In genomic region chr18:70301667-70302066, GRCh38 we compare ENCODE assay signal across 26 cellular contexts.
"Had no signal": no experiment of that assay in that cellular context is flagged by ENCODE, and none has a peak within 500 bp of the region (broad histone marks: within the 10 kb centered on the region; RNA-seq: fewer than 3 reads in every experiment).

No MANE protein-coding gene starts in this region.

- H3K4me1 ChIP-seq: colonic mucosa, testis had no signal

- H3K27me3 ChIP-seq: ascending aorta, cardiac muscle cell, colonic mucosa, dorsolateral prefrontal cortex, spleen, testis, transverse colon had no signal

- H3K27me3 Mint-ChIP-seq: activated naive CD4-positive, alpha-beta T cell treated with anti-CD3 and anti-CD28 coated beads, Interleukin-2, amount 10 ng/mL, durations not matched to agents 7 days and 5 days; activated naive CD8-positive, alpha-beta T cell treated with anti-CD3 and anti-CD28 coated beads, Interleukin-2, amount 10 ng/mL, durations not matched to agents 7 days and 5 days; brain had no signal

- H3K27ac ChIP-seq: ascending aorta, cardiac muscle cell, colonic mucosa, left ventricle myocardium inferior, spleen, testis, transverse colon had no signal

- DNase-seq: activated CD4-positive, alpha-beta T cell treated with anti-CD3 and anti-CD28 coated beads for 4 hours; activated CD4-positive, alpha-beta T cell treated with anti-CD3 and anti-CD28 coated beads, Interleukin-2, amount 50 U/mL, for 4 hours; activated gamma-delta T cell; activated naive CD4-positive, alpha-beta T cell treated with anti-CD3 and anti-CD28 coated beads, Interleukin-2, amount 10 ng/mL, durations not matched to agents 7 days and 5 days; activated naive CD8-positive, alpha-beta T cell treated with anti-CD3 and anti-CD28 coated beads, Interleukin-2, amount 10 ng/mL, durations not matched to agents 7 days and 5 days; activated T-cell treated with anti-CD3 and anti-CD28 coated beads, Interleukin-2, amount 50 U/mL, for 1 hour; cerebellar nuclear complex; colonic mucosa; dorsolateral prefrontal cortex; effector memory CD4-positive, alpha-beta T cell; left ventricle myocardium inferior; right cardiac atrium; spleen; stimulated activated naive CD4-positive, alpha-beta T cell treated with Interleukin-2 at 50 U/mL for 16 hours; T-helper 9 cell; testis; transverse colon had no signal

- H3K4me3 ChIP-seq: ascending aorta, cardiac muscle cell, colonic mucosa, dorsolateral prefrontal cortex, left ventricle myocardium inferior, lung, spleen, testis, transverse colon had no signal

- H3K9me3 Mint-ChIP-seq: activated naive CD4-positive, alpha-beta T cell treated with anti-CD3 and anti-CD28 coated beads, Interleukin-2, amount 10 ng/mL, durations not matched to agents 7 days and 5 days; activated naive CD8-positive, alpha-beta T cell treated with anti-CD3 and anti-CD28 coated beads, Interleukin-2, amount 10 ng/mL, durations not matched to agents 7 days and 5 days; natural killer cell treated with Interleukin-12 subunit alpha and Interleukin-12 subunit beta and Interleukin-15 and Interleukin-18, amount 100 ng/mL, for 72 hours; T-helper 1 cell treated with Interleukin-12 subunit alpha and Interleukin-12 subunit beta and Interleukin-4 antibody, amounts not matched to agents 30 μg/mL and 1 μg/mL, for 36 hours had no signal

- H3K9me3 ChIP-seq: ascending aorta, colonic mucosa, left ventricle myocardium inferior, spleen, testis, transverse colon had no signal

- FAIRE-seq: frontal cortex, islet of Langerhans, urothelium cell line had no signal

- H3K4me3 Mint-ChIP-seq: activated naive CD4-positive, alpha-beta T cell treated with anti-CD3 and anti-CD28 coated beads, Interleukin-2, amount 10 ng/mL, durations not matched to agents 7 days and 5 days; activated naive CD8-positive, alpha-beta T cell treated with anti-CD3 and anti-CD28 coated beads, Interleukin-2, amount 10 ng/mL, durations not matched to agents 7 days and 5 days; brain; natural killer cell treated with Interleukin-12 subunit alpha and Interleukin-12 subunit beta and Interleukin-15 and Interleukin-18, amount 100 ng/mL, for 72 hours; T-helper 1 cell treated with Interleukin-12 subunit alpha and Interleukin-12 subunit beta and Interleukin-4 antibody, amounts not matched to agents 30 μg/mL and 1 μg/mL, for 36 hours had no signal

- H3K36me3 Mint-ChIP-seq: activated naive CD4-positive, alpha-beta T cell treated with anti-CD3 and anti-CD28 coated beads, Interleukin-2, amount 10 ng/mL, durations not matched to agents 7 days and 5 days; activated naive CD8-positive, alpha-beta T cell treated with anti-CD3 and anti-CD28 coated beads, Interleukin-2, amount 10 ng/mL, durations not matched to agents 7 days and 5 days; natural killer cell treated with Interleukin-12 subunit alpha and Interleukin-12 subunit beta and Interleukin-15 and Interleukin-18, amount 100 ng/mL, for 72 hours had no signal

- ATAC-seq: right cardiac atrium had no signal

- H3K4me1 Mint-ChIP-seq: activated naive CD4-positive, alpha-beta T cell treated with anti-CD3 and anti-CD28 coated beads, Interleukin-2, amount 10 ng/mL, durations not matched to agents 7 days and 5 days; activated naive CD8-positive, alpha-beta T cell treated with anti-CD3 and anti-CD28 coated beads, Interleukin-2, amount 10 ng/mL, durations not matched to agents 7 days and 5 days had no signal

- H3K36me3 ChIP-seq: ascending aorta, cardiac muscle cell, colonic mucosa, left ventricle myocardium inferior, spleen, transverse colon had no signal

- H3K27ac Mint-ChIP-seq: activated naive CD4-positive, alpha-beta T cell treated with anti-CD3 and anti-CD28 coated beads, Interleukin-2, amount 10 ng/mL, durations not matched to agents 7 days and 5 days; activated naive CD8-positive, alpha-beta T cell treated with anti-CD3 and anti-CD28 coated beads, Interleukin-2, amount 10 ng/mL, durations not matched to agents 7 days and 5 days; brain; natural killer cell treated with Interleukin-12 subunit alpha and Interleukin-12 subunit beta and Interleukin-15 and Interleukin-18, amount 100 ng/mL, for 72 hours; T-helper 1 cell treated with Interleukin-12 subunit alpha and Interleukin-12 subunit beta and Interleukin-4 antibody, amounts not matched to agents 30 μg/mL and 1 μg/mL, for 36 hours had no signal
